In genomic region chrX:154366666-154367055, GRCh38 we compare ENCODE assay signal across 7 cellular contexts. TPM values are rescaled to one million over a fixed set of nuclear protein-coding genes. Genes with fewer than 3 reads are reported as not detected.
DNase-seq lines count a peak whose midpoint lies in the region; ATAC-seq and TF ChIP-seq lines count a peak whose summit lies in the region.
"Had no signal": no experiment of that assay in that cellular context is flagged by ENCODE, and none has a peak within 500 bp of the region (broad histone marks: within the 10 kb centered on the region; RNA-seq: fewer than 3 reads in every experiment).

No MANE protein-coding gene starts in this region.

- H3K4me1 Mint-ChIP-seq in stimulated activated effector memory CD8-positive, alpha-beta T cell treated with anti-CD3 and anti-CD28 coated beads, Interleukin-12 subunit alpha, Interleukin-12 subunit beta, amount 100 ng/mL, for 72 hours, result peaks cover 24% of the 10 kb centered on the region

- H3K9me3 ChIP-seq in Peyer's patch, result no peaks in the 10 kb centered on the region
- H3K9me3 ChIP-seq: mucosa of descending colon had no signal

- peak overlapping the region; percentile 67 for H3K27ac Mint-ChIP-seq in stimulated activated effector memory CD8-positive, alpha-beta T cell treated with anti-CD3 and anti-CD28 coated beads, Interleukin-12 subunit alpha, Interleukin-12 subunit beta, amount 100 ng/mL, for 72 hours

- no peak overlapping the region for H3K4me3 ChIP-seq in Peyer's patch
- H3K4me3 ChIP-seq: mucosa of descending colon had no signal

- H3K36me3 ChIP-seq in Peyer's patch, result peaks cover 0 to 20% (median 0%) of the 10 kb centered on the region in 3 donors

- peak overlapping the region in 3 of 4 donors; percentile 13 to 48 (median 42) for H3K27ac ChIP-seq in Peyer's patch

- no peak for DNase-seq in Peyer's patch
- peak in 32 of 42 donors; percentile 8 to 78 (median 40) for DNase-seq in head of caudate nucleus
- DNase-seq in stimulated activated effector memory CD8-positive, alpha-beta T cell treated with anti-CD3 and anti-CD28 coated beads, Interleukin-12 subunit alpha, Interleukin-12 subunit beta, amount 100 ng/mL, for 72 hours (ENCODE audit: low spot score in 2 of 2), result no peak
- DNase-seq in NCI-H2107 (lab: John Stamatoyannopoulos, UW), result no peak
- DNase-seq in GM10266 (ENCODE audit: extremely low spot score), result no peak
- no peak for DNase-seq in cerebellar cortex (ENCODE audit: low spot score)
- DNase-seq: mucosa of descending colon had no signal

- no peak for TF ChIP-seq POLR2A in Peyer's patch (IDR thresholded peaks at IDR 0.05)

- H3K27me3 ChIP-seq in Peyer's patch, result no peaks in the 10 kb centered on the region

- intact Hi-C loops in head of caudate nucleus (cut with DNase I), result no loop called here

- ATAC-seq in stimulated activated effector memory CD8-positive, alpha-beta T cell treated with anti-CD3 and anti-CD28 coated beads, Interleukin-12 subunit alpha, Interleukin-12 subunit beta, amount 100 ng/mL, for 72 hours, result no peak
- ATAC-seq: mucosa of descending colon had no signal

- no peaks in the 10 kb centered on the region for H3K9me3 Mint-ChIP-seq in stimulated activated effector memory CD8-positive, alpha-beta T cell treated with anti-CD3 and anti-CD28 coated beads, Interleukin-12 subunit alpha, Interleukin-12 subunit beta, amount 100 ng/mL, for 72 hours

- TF ChIP-seq CTCF in Peyer's patch (IDR thresholded peaks at IDR 0.05), result no peak
- no peak for TF ChIP-seq CTCF in GM10266 (IDR thresholded peaks at IDR 0.05; ENCODE audit: control insufficient read depth, insufficient read depth, low read depth, missing control alignments)

- peak overlapping the region; percentile 83 for H3K4me3 Mint-ChIP-seq in stimulated activated effector memory CD8-positive, alpha-beta T cell treated with anti-CD3 and anti-CD28 coated beads, Interleukin-12 subunit alpha, Interleukin-12 subunit beta, amount 100 ng/mL, for 72 hours

- peaks cover 98% of the 10 kb centered on the region for H3K36me3 Mint-ChIP-seq in stimulated activated effector memory CD8-positive, alpha-beta T cell treated with anti-CD3 and anti-CD28 coated beads, Interleukin-12 subunit alpha, Interleukin-12 subunit beta, amount 100 ng/mL, for 72 hours

- peaks cover 0 to 11% (median 0%) of the 10 kb centered on the region in 4 donors for H3K4me1 ChIP-seq in Peyer's patch

RNA-seq across cellular contexts. Expression of gene FLNA, which starts 7.8 kb away (rescaled TPM):
- 100 to 1,000 TPM; 143 to 663 (median 328) TPM for total RNA-seq in Peyer's patch

RNA-seq across cellular contexts. Expression of gene EMD, which starts 12.4 kb away (rescaled TPM):
- 10 to 100 TPM; 21.7 to 31.4 (median 26.6) TPM for total RNA-seq in Peyer's patch

RNA-seq across cellular contexts. Expression of gene RPL10, which starts 31.5 kb away (rescaled TPM):
- 1,000 to 10,000 TPM; 1,992 to 4,644 (median 2,626) TPM for total RNA-seq in Peyer's patch

RNA-seq across cellular contexts. Expression of gene DNASE1L1, which starts 42.4 kb away (rescaled TPM):
- total RNA-seq in Peyer's patch, result 10 to 100 TPM; 23.9 to 41.2 (median 32.2) TPM

RNA-seq across cellular contexts. Expression of gene TAFAZZIN, which starts 44.7 kb away (rescaled TPM):
- 100 to 1,000 TPM; 105 to 147 (median 112) TPM for total RNA-seq in Peyer's patch

Comparison
In these comparisons a context has a peak if more than half of its experiments do, and no peak if none do; other contexts are left out.
1. DNase-seq: peak in head of caudate nucleus (32 of 42); none in Peyer's patch (0 of 3), stimulated activated effector memory CD8-positive, alpha-beta T cell treated with anti-CD3 and anti-CD28 coated beads, Interleukin-12 subunit alpha, Interleukin-12 subunit beta, amount 100 ng/mL, for 72 hours (0 of 2), NCI-H2107 (single experiment), GM10266 (single experiment) and cerebellar cortex (single experiment).